8 cellular contexts compared by ENCODE assay signal in the genomic region with DNA sequence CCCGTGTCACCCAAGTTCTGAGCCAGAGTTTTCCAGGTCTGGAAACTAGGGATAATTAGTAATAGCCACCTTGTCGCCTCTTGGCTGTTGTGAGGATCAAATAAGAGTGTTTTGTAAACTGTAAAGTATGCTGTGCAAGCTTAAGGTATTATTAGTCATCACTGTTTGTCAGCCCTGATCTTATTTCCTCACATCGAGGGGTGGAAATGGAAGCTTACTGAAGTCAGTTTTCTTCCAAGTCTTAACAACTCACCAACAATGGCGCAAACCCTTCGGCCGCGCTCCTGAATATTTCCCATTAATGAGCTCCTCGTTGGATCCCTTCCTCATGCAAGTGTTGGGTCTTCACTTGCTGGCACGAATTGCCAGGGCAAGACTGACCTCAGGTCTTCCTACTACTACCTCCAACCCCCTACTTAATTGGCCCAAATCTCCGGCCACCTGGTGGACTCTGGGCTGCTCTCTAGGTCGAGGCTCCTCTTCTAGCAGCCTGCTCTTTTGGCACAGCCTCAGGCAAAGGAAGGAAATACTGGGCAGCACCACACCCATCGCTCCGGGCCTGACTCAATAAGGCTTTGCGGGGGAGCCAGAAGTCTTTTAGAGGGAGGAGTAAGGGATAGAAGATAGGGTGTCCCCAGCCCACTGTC. TPM values are rescaled to one million over a fixed set of nuclear protein-coding genes. Genes with fewer than 3 reads are reported as not detected.
DNase-seq lines count a peak whose midpoint lies in the region; ATAC-seq, FAIRE-seq and TF ChIP-seq lines count a peak whose summit lies in the region.

No MANE protein-coding gene starts in this region.

- H3K4me2 ChIP-seq in OCI-LY1 (ENCODE audit: low read length), result peak overlapping the region; percentile 56

- H3K27me3 Mint-ChIP-seq in naive thymus-derived CD8-positive, alpha-beta T cell, result no peaks in the 10 kb centered on the region

- peaks cover 19 to 48% (median 47%) of the 10 kb centered on the region in 4 donors for H3K4me1 Mint-ChIP-seq in naive thymus-derived CD8-positive, alpha-beta T cell

- no peaks in the 10 kb centered on the region for H4K20me1 ChIP-seq in OCI-LY1 (ENCODE audit: insufficient read depth, low read length)

- peaks cover 6% of the 10 kb centered on the region; the same call in 1 of the 2 replicates for H3K79me2 ChIP-seq in OCI-LY1 (ENCODE audit: insufficient read depth, low read length)

- no peak for DNase-seq in GM12891 (ENCODE audit: insufficient read length, low spot score)
- DNase-seq in choroid plexus epithelial cell (ENCODE audit: low read depth), result no peak
- DNase-seq in naive thymus-derived CD8-positive, alpha-beta T cell, result no peak
- no peak for DNase-seq in pons (ENCODE audit: low spot score)
- no peak for DNase-seq in NCI-H510A treated with DMSO at 0.1 percent for 48 hours (lab: John Stamatoyannopoulos, UW)
- no peak for DNase-seq in RCC 7860 (ENCODE audit: low spot score)

- no peak overlapping the region for H3K9ac ChIP-seq in OCI-LY1 (ENCODE audit: low read length)

- peak overlapping the region; percentile 39 for H3K4me3 ChIP-seq in OCI-LY1 (ENCODE audit: low read depth, low read length, poor library complexity, severe bottlenecking)
- peak overlapping the region; percentile 47 for H3K4me3 ChIP-seq in choroid plexus epithelial cell (ENCODE audit: low read depth, low read length)

- H3K27ac Mint-ChIP-seq in naive thymus-derived CD8-positive, alpha-beta T cell, result peak overlapping the region; percentile 96 to 100 (median 98)

- no peaks in the 10 kb centered on the region for H3K9me2 ChIP-seq in OCI-LY1 (ENCODE audit: low read depth, low read length)

- FAIRE-seq in GM12891 (lab: Jason Lieb, UNC) (no peak), RCC 7860 (lab: Jason Lieb, UNC) (no peak)

- no peaks in the 10 kb centered on the region for H3K27me3 ChIP-seq in OCI-LY1 (ENCODE audit: insufficient read depth, low read length)

- no peaks in the 10 kb centered on the region for H3K9me3 Mint-ChIP-seq in naive thymus-derived CD8-positive, alpha-beta T cell

- no peak for TF ChIP-seq CTCF in OCI-LY1 (IDR thresholded peaks at IDR 0.05; ENCODE audit: low read length)
- TF ChIP-seq CTCF in choroid plexus epithelial cell (conservative IDR thresholded peaks at IDR 0.05; ENCODE audit: low read depth, low read length), result no peak

- peaks cover 64% of the 10 kb centered on the region for H3K36me3 ChIP-seq in OCI-LY1 (ENCODE audit: insufficient read depth, low read length)

- peaks cover 5% of the 10 kb centered on the region; the same call in 1 of the 2 replicates for H3F3A ChIP-seq in OCI-LY1 (ENCODE audit: insufficient read depth, low read length)

- POLR2A ChIA-PET in naive thymus-derived CD8-positive, alpha-beta T cell (lab: Charles Lee), result interaction anchor here (0.6 to 8.6 kb wide), 27 partner anchors 9 to 143 kb away, joined by 3 to 92 read pairs (median 4); partner anchors contain the start of genes FAM117A and KAT7

- no peaks in the 10 kb centered on the region for H3K9me3 ChIP-seq in OCI-LY1 (ENCODE audit: low read length)

- no peak overlapping the region for H2AFZ ChIP-seq in OCI-LY1 (ENCODE audit: low read length)

- peaks cover 0 to 55% (median 6%) of the 10 kb centered on the region in 3 donors for H3K36me3 Mint-ChIP-seq in naive thymus-derived CD8-positive, alpha-beta T cell

- peak overlapping the region; percentile 89 to 99 (median 94) for H3K4me3 Mint-ChIP-seq in naive thymus-derived CD8-positive, alpha-beta T cell

- H3K27ac ChIP-seq in OCI-LY1 (ENCODE audit: low read depth, low read length, poor library complexity, severe bottlenecking), result peak overlapping the region; percentile 45

- peak in 1 of 2 donors; percentile 9 for ATAC-seq in naive thymus-derived CD8-positive, alpha-beta T cell
- ATAC-seq in HG03432 (IDR thresholded peaks at IDR 0.05; ENCODE audit: unreplicated experiment), result no peak

- TF ChIP-seq POLR2A in GM12891 (IDR thresholded peaks at IDR 0.05; ENCODE audit: low read depth, low read length), result no peak

- peaks cover 19% of the 10 kb centered on the region for H3K4me1 ChIP-seq in OCI-LY1 (ENCODE audit: insufficient read depth, low read length, severe bottlenecking)

TF ChIP-seq in GM12891, 5 proteins besides CTCF, POLR2A, EP300 and RAD21:
- no peak for TF ChIP-seq POU2F2 (IDR thresholded peaks at IDR 0.05; ENCODE audit: low read depth, low read length)
- TF ChIP-seq POLR2AphosphoS5 (IDR thresholded peaks at IDR 0.05; ENCODE audit: low read depth, low read length), result 0 out of 2 replicates have a peak, but pooled peaks have one; percentile 16
- no peak for TF ChIP-seq PAX5 (IDR thresholded peaks at IDR 0.05; ENCODE audit: insufficient read depth, low read length, severe bottlenecking)

RNA-seq across cellular contexts. Expression of gene SLC35B1, which starts 0.9 kb away (rescaled TPM):
- 30.7 TPM for polyA plus RNA-seq in GM12891 (2012; ENCODE audit: low read depth, missing spikeins)
- total RNA-seq in naive thymus-derived CD8-positive, alpha-beta T cell, result 10 to 100 TPM; 38.8 to 39.7 TPM
- 10 to 100 TPM; 20.3 to 27.4 (median 21.8) TPM for polyA plus RNA-seq in naive thymus-derived CD8-positive, alpha-beta T cell

RNA-seq across cellular contexts. Expression of gene SPOP, which starts 30.7 kb away (rescaled TPM):
- 28.1 TPM for polyA plus RNA-seq in GM12891 (2012; ENCODE audit: low read depth, missing spikeins)
- 10 to 100 TPM; 91.0 to 92.0 TPM for total RNA-seq in naive thymus-derived CD8-positive, alpha-beta T cell
- polyA plus RNA-seq in naive thymus-derived CD8-positive, alpha-beta T cell, result 100 to 1,000 TPM in 2 of 3 donors, 10 to 100 TPM in 1; 75.9 to 126 (median 103) TPM

RNA-seq across cellular contexts. Expression of gene FAM117A, which starts 55.3 kb away (rescaled TPM):
- polyA plus RNA-seq in GM12891 (2012; ENCODE audit: low read depth, missing spikeins), result 24.3 TPM
- 10 to 100 TPM; 84.5 to 90.8 TPM for total RNA-seq in naive thymus-derived CD8-positive, alpha-beta T cell
- polyA plus RNA-seq in naive thymus-derived CD8-positive, alpha-beta T cell, result 10 to 100 TPM; 36.9 to 53.6 (median 46.7) TPM
